Comparison of ENCODE assay signal across 17 cellular contexts in the genomic region with DNA sequence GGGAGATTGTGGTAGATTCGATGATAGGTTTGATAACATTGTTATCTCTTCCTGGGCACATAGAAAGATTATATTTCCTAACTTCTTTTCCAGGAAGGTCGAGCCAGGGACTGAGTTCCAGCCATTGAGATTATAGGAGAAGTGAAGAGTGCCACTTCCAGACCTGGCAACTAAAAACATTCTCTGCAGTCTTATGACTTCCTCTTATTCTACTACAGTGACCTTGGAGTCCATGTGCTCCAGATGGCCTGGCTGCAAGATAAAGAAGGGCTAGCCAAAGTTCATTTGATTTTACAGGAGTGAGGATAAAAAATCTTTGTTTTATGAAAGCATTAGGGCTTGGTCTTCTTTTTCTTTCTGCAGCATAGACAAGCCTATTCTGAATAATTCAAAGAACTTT.
"Had no signal": no experiment of that assay in that cellular context is flagged by ENCODE, and none has a peak within 500 bp of the region (broad histone marks: within the 10 kb centered on the region; RNA-seq: fewer than 3 reads in every experiment).

No MANE protein-coding gene starts in this region.

- H3K4me3 ChIP-seq: ascending aorta, lung, smooth muscle cell, thyroid gland, vagina had no signal

- H3K27me3 Mint-ChIP-seq: activated CD8-positive, alpha-beta T cell treated with anti-CD3 and anti-CD28 coated beads for 36 hours; activated naive CD8-positive, alpha-beta T cell treated with anti-CD3 and anti-CD28 coated beads, Interleukin-2, amount 10 ng/mL, durations not matched to agents 7 days and 5 days; naive B cell had no signal

- H3K36me3 Mint-ChIP-seq: activated naive CD8-positive, alpha-beta T cell treated with anti-CD3 and anti-CD28 coated beads, Interleukin-2, amount 10 ng/mL, durations not matched to agents 7 days and 5 days; naive B cell had no signal

- H3K4me1 Mint-ChIP-seq: activated naive CD8-positive, alpha-beta T cell treated with anti-CD3 and anti-CD28 coated beads, Interleukin-2, amount 10 ng/mL, durations not matched to agents 7 days and 5 days; naive B cell had no signal

- ATAC-seq: activated CD8-positive, alpha-beta T cell treated with anti-CD3 and anti-CD28 coated beads for 36 hours; activated T-cell treated with anti-CD3 and anti-CD28 coated beads, Interleukin-2, amount 50 U/mL, for 72 hours had no signal

- H3K27ac ChIP-seq: ascending aorta, parathyroid adenoma, thyroid gland, vagina had no signal

- H3K9me3 ChIP-seq: ascending aorta, thyroid gland, vagina had no signal

- H3K9me3 Mint-ChIP-seq: activated naive CD8-positive, alpha-beta T cell treated with anti-CD3 and anti-CD28 coated beads, Interleukin-2, amount 10 ng/mL, durations not matched to agents 7 days and 5 days; activated T-cell treated with anti-CD3 and anti-CD28 coated beads, Interleukin-2, amount 50 U/mL, for 72 hours had no signal

- H3K36me3 ChIP-seq: ascending aorta, thyroid gland, vagina had no signal

- DNase-seq: activated CD4-positive, alpha-beta T cell treated with anti-CD3 and anti-CD28 coated beads for 4 hours; activated CD8-positive, alpha-beta memory T cell treated with anti-CD3 and anti-CD28 coated beads, Interleukin-2, amount 50 U/mL, for 4 hours; activated CD8-positive, alpha-beta T cell treated with anti-CD3 and anti-CD28 coated beads for 36 hours; activated gamma-delta T cell treated with Interleukin-2 at 50 U/mL for 16 hours; activated naive CD8-positive, alpha-beta T cell treated with anti-CD3 and anti-CD28 coated beads, Interleukin-2, amount 10 ng/mL, durations not matched to agents 7 days and 5 days; activated T-cell treated with anti-CD3 and anti-CD28 coated beads, Interleukin-2, amount 50 U/mL, for 72 hours; cortex of kidney; effector memory CD4-positive, alpha-beta T cell; hippocampal formation; naive B cell; retina; thyroid gland had no signal

- H3K27ac Mint-ChIP-seq: activated CD8-positive, alpha-beta T cell treated with anti-CD3 and anti-CD28 coated beads for 36 hours; activated naive CD8-positive, alpha-beta T cell treated with anti-CD3 and anti-CD28 coated beads, Interleukin-2, amount 10 ng/mL, durations not matched to agents 7 days and 5 days; activated T-cell treated with anti-CD3 and anti-CD28 coated beads, Interleukin-2, amount 50 U/mL, for 72 hours; naive B cell had no signal

- H3K4me1 ChIP-seq: ascending aorta, parathyroid adenoma, thyroid gland, vagina had no signal

- H3K4me3 Mint-ChIP-seq: activated CD8-positive, alpha-beta T cell treated with anti-CD3 and anti-CD28 coated beads for 36 hours; activated naive CD8-positive, alpha-beta T cell treated with anti-CD3 and anti-CD28 coated beads, Interleukin-2, amount 10 ng/mL, durations not matched to agents 7 days and 5 days; activated T-cell treated with anti-CD3 and anti-CD28 coated beads, Interleukin-2, amount 50 U/mL, for 72 hours; naive B cell had no signal

- H3K27me3 ChIP-seq: ascending aorta, thyroid gland, vagina had no signal
